In genomic region chr17:4940625-4941021, GRCh38 we compare ENCODE assay signal across 9 cellular contexts. TPM values are rescaled to one million over a fixed set of nuclear protein-coding genes. Genes with fewer than 3 reads are reported as not detected.
DNase-seq lines count a peak whose midpoint lies in the region; ATAC-seq and TF ChIP-seq lines count a peak whose summit lies in the region.
"Had no signal": no experiment of that assay in that cellular context is flagged by ENCODE, and none has a peak within 500 bp of the region (broad histone marks: within the 10 kb centered on the region; RNA-seq: fewer than 3 reads in every experiment).

No MANE protein-coding gene starts in this region.

- H3K4me1 Mint-ChIP-seq in stimulated activated memory B cell treated with anti-CD40 and anti-IgM and Interleukin-4, amounts not matched to agents 10 μg/mL and 1 μg/mL and 100 μg/mL, for 72 hours, result peaks cover 62% of the 10 kb centered on the region

- TF ChIP-seq CTCF in LNCaP clone FGC (IDR thresholded peaks at IDR 0.05; ENCODE audit: control insufficient read depth, extremely low read depth, insufficient read depth), result no peak
- TF ChIP-seq CTCF in omental fat pad (IDR thresholded peaks at IDR 0.05), result no peak

- H3K36me3 ChIP-seq in iPS-15b (ENCODE audit: control insufficient read depth, insufficient read depth, low read length), result peaks cover 54% of the 10 kb centered on the region

- H3K9me3 ChIP-seq in iPS-15b (ENCODE audit: control insufficient read depth, insufficient read depth, low read length), result no peaks in the 10 kb centered on the region

- H3K27ac Mint-ChIP-seq in stimulated activated memory B cell treated with anti-CD40 and anti-IgM and Interleukin-4, amounts not matched to agents 10 μg/mL and 1 μg/mL and 100 μg/mL, for 72 hours, result peak overlapping the region; percentile 92

- no peaks in the 10 kb centered on the region for H3K27me3 ChIP-seq in iPS-15b (ENCODE audit: control insufficient read depth, insufficient read depth, low read length)

- no peaks in the 10 kb centered on the region for H3K27me3 Mint-ChIP-seq in stimulated activated memory B cell treated with anti-CD40 and anti-IgM and Interleukin-4, amounts not matched to agents 10 μg/mL and 1 μg/mL and 100 μg/mL, for 72 hours

- in situ Hi-C loops in ACHN (cut with HindIII; ENCODE audit: low pct_ligation_motif_present, low pct_unique_long_range_greater_than_20kb, low sequenced_read_pairs), result no loop called here

- peaks cover 65% of the 10 kb centered on the region for H3K36me3 Mint-ChIP-seq in stimulated activated memory B cell treated with anti-CD40 and anti-IgM and Interleukin-4, amounts not matched to agents 10 μg/mL and 1 μg/mL and 100 μg/mL, for 72 hours

- H3K4me1 ChIP-seq in iPS-15b (ENCODE audit: control insufficient read depth, insufficient read depth, low read length), result peaks cover 7% of the 10 kb centered on the region

- H3K4me3 ChIP-seq in LNCaP clone FGC (ENCODE audit: low read depth, low read length) (peak overlapping the region; percentile 96), iPS-15b (ENCODE audit: low read depth, low read length) (peak overlapping the region; percentile 91)

- ATAC-seq in stimulated activated memory B cell treated with anti-CD40 and anti-IgM and Interleukin-4, amounts not matched to agents 10 μg/mL and 1 μg/mL and 100 μg/mL, for 72 hours, result no peak
- ATAC-seq in HG02870 (IDR thresholded peaks at IDR 0.05; ENCODE audit: unreplicated experiment) (no peak), omental fat pad (ENCODE audit: low FRiP score) (no peak)

- peak; percentile 32 for DNase-seq in ACHN
- no peak for DNase-seq in LNCaP clone FGC (ENCODE audit: low read depth)
- DNase-seq in activated naive CD4-positive, alpha-beta T cell treated with anti-CD3 and anti-CD28 coated beads, Interleukin-2, amount 50 U/mL, for 16 hours, result peak; percentile 28
- no peak for DNase-seq in NCI-H2227 (lab: John Stamatoyannopoulos, UW; ENCODE audit: unreplicated experiment)
- DNase-seq in omental fat pad (ENCODE audit: low spot score), result no peak

- H3K4me3 Mint-ChIP-seq in stimulated activated memory B cell treated with anti-CD40 and anti-IgM and Interleukin-4, amounts not matched to agents 10 μg/mL and 1 μg/mL and 100 μg/mL, for 72 hours, result peak overlapping the region; percentile 91

- H3K9ac ChIP-seq in iPS-15b (ENCODE audit: low read depth, low read length), result peak overlapping the region; percentile 99

- no peaks in the 10 kb centered on the region for H3K9me3 Mint-ChIP-seq in stimulated activated memory B cell treated with anti-CD40 and anti-IgM and Interleukin-4, amounts not matched to agents 10 μg/mL and 1 μg/mL and 100 μg/mL, for 72 hours

RNA-seq across cellular contexts. Expression of gene RNF167, which starts 0.6 kb away (rescaled TPM):
- total RNA-seq in omental fat pad, result 10 to 100 TPM; 24.5 to 34.4 (median 32.0) TPM

RNA-seq across cellular contexts. Expression of gene SLC25A11, which starts 0.8 kb away (rescaled TPM):
- 10 to 100 TPM; 38.9 to 74.2 (median 47.1) TPM for total RNA-seq in omental fat pad

RNA-seq across cellular contexts. Expression of gene PFN1, which starts 7.7 kb away (rescaled TPM):
- total RNA-seq in omental fat pad, result 100 to 1,000 TPM; 444 to 699 (median 616) TPM

RNA-seq across cellular contexts. Expression of gene GP1BA, which starts 8.5 kb away (rescaled TPM):
- not detected for total RNA-seq in omental fat pad
- total RNA-seq: pulmonary artery endothelial cell had no signal

RNA-seq across cellular contexts. Expression of gene ENO3, which starts 10.3 kb away (rescaled TPM):
- 1 to 10 TPM; 2.8 to 5.3 (median 3.3) TPM for total RNA-seq in omental fat pad

Comparison
In these comparisons a context has a peak if more than half of its experiments do, and no peak if none do; other contexts are left out.
1. DNase-seq: peak in ACHN (single experiment) and activated naive CD4-positive, alpha-beta T cell treated with anti-CD3 and anti-CD28 coated beads, Interleukin-2, amount 50 U/mL, for 16 hours (single experiment); none in LNCaP clone FGC (single experiment), NCI-H2227 (single experiment) and omental fat pad (single experiment).